Comparison of ENCODE assay signal across 23 cellular contexts in genomic region chrX:31316340-31316991, GRCh38.
DNase-seq lines count a peak whose midpoint lies in the region; ATAC-seq lines count a peak whose summit lies in the region.
"Had no signal": no experiment of that assay in that cellular context is flagged by ENCODE, and none has a peak within 500 bp of the region (broad histone marks: within the 10 kb centered on the region; RNA-seq: fewer than 3 reads in every experiment).

No MANE protein-coding gene starts in this region.

- H3K27me3 Mint-ChIP-seq in activated T-helper 17 cell treated with anti-CD3 and anti-CD28 coated beads, Interleukin-2, amount 50 U/mL, for 72 hours: peaks cover 4% of the 10 kb centered on the region
- H3K27me3 Mint-ChIP-seq: CD4-positive, CD25-positive, alpha-beta regulatory T cell had no signal

- H3K4me3 Mint-ChIP-seq in activated T-helper 17 cell treated with anti-CD3 and anti-CD28 coated beads, Interleukin-2, amount 50 U/mL, for 72 hours: no peak overlapping the region
- H3K4me3 Mint-ChIP-seq: CD4-positive, CD25-positive, alpha-beta regulatory T cell; H9 had no signal

- H3K9me3 Mint-ChIP-seq in activated T-helper 17 cell treated with anti-CD3 and anti-CD28 coated beads, Interleukin-2, amount 50 U/mL, for 72 hours: no peaks in the 10 kb centered on the region

- H3K27ac Mint-ChIP-seq in activated T-helper 17 cell treated with anti-CD3 and anti-CD28 coated beads, Interleukin-2, amount 50 U/mL, for 72 hours: no peak overlapping the region
- H3K27ac Mint-ChIP-seq: CD4-positive, CD25-positive, alpha-beta regulatory T cell; H9 had no signal

- H3K36me3 Mint-ChIP-seq in activated T-helper 17 cell treated with anti-CD3 and anti-CD28 coated beads, Interleukin-2, amount 50 U/mL, for 72 hours (ENCODE audit: low read depth): no peaks in the 10 kb centered on the region
- H3K36me3 Mint-ChIP-seq: CD4-positive, CD25-positive, alpha-beta regulatory T cell had no signal

- peak; percentile 59 for ATAC-seq in GM18502 (IDR thresholded peaks at IDR 0.05; ENCODE audit: poor library complexity, unreplicated experiment)
- peak; percentile 80 for ATAC-seq in GM18508 (IDR thresholded peaks at IDR 0.05; ENCODE audit: insufficient read depth, unreplicated experiment)
- peak; percentile 49 for ATAC-seq in HG03342 (IDR thresholded peaks at IDR 0.05; ENCODE audit: unreplicated experiment)
- peak; percentile 79 for ATAC-seq in left lobe of liver
- ATAC-seq in HG02973 (IDR thresholded peaks at IDR 0.05; ENCODE audit: unreplicated experiment): no peak
- no peak for ATAC-seq in activated T-helper 17 cell treated with anti-CD3 and anti-CD28 coated beads, Interleukin-2, amount 50 U/mL, for 72 hours (replicated peaks)
- ATAC-seq in GM18861 (IDR thresholded peaks at IDR 0.05; ENCODE audit: unreplicated experiment): no peak
- ATAC-seq: GM12878 had no signal

- H3K4me1 Mint-ChIP-seq in activated T-helper 17 cell treated with anti-CD3 and anti-CD28 coated beads, Interleukin-2, amount 50 U/mL, for 72 hours: no peaks in the 10 kb centered on the region
- H3K4me1 Mint-ChIP-seq: CD4-positive, CD25-positive, alpha-beta regulatory T cell had no signal

- DNase-seq in left lobe of liver (ENCODE audit: low spot score): no peak
- DNase-seq in NCI-H1930 (lab: John Stamatoyannopoulos, UW): no peak
- DNase-seq: CD4-positive, CD25-positive, alpha-beta regulatory T cell; DND-41; GM23248; H9; KBM-7; MM.1S; NCI-H1048; NCI-H1436 treated with DMSO at 0.1 percent for 48 hours; NCI-H2029 treated with DMSO at 0.1 percent for 48 hours; NCI-H2171; NCI-H345; NCI-H524; SHP77 treated with DMSO at 0.1 percent for 48 hours; SK-N-SH had no signal

Comparison
In these comparisons a context has a peak if more than half of its experiments do, and no peak if none do; other contexts are left out.
1. ATAC-seq: peak in GM18502 (single experiment), GM18508 (single experiment), HG03342 (single experiment) and left lobe of liver (single experiment); none in HG02973 (single experiment), activated T-helper 17 cell treated with anti-CD3 and anti-CD28 coated beads, Interleukin-2, amount 50 U/mL, for 72 hours (single experiment) and GM18861 (single experiment).